In the genomic region with DNA sequence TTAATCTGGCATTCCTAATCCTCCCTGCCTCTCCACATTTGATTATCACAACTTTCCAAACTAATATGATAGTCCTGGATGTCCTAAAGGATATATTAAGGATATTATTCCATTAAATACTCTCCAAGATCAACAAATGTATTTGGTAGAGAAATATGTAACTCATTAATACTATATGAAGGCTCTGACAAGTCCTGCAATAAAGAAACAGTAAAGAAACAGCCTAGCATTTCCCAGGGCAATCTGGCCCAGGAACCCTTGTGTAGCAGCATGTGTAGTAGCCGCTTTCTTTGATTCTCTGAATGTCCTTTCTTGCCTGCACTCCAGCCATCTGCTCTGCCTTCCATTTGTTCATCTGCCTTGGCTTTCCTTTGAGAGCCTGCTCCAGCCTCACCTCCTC, we compare ENCODE assay signal across 24 cellular contexts. TPM values are rescaled to one million over a fixed set of nuclear protein-coding genes. Genes with fewer than 3 reads are reported as not detected.
A peak's percentile ranks its signal among the peaks of the same experiment; 100 is the strongest.
DNase-seq lines count a peak whose midpoint lies in the region; ATAC-seq and TF ChIP-seq lines count a peak whose summit lies in the region.
"Had no signal": no experiment of that assay in that cellular context is flagged by ENCODE, and none has a peak within 500 bp of the region (broad histone marks: within the 10 kb centered on the region; RNA-seq: fewer than 3 reads in every experiment).

No MANE protein-coding gene starts in this region.

- no peak overlapping the region for H3K4me3 Mint-ChIP-seq in activated CD4-positive, alpha-beta T cell treated with anti-CD3 and anti-CD28 coated beads for 36 hours
- H3K4me3 Mint-ChIP-seq in activated T-helper 17 cell treated with anti-CD3 and anti-CD28 coated beads, Interleukin-2, amount 50 U/mL, for 72 hours = no peak overlapping the region
- H3K4me3 Mint-ChIP-seq in memory B cell = no peak overlapping the region
- H3K4me3 Mint-ChIP-seq: activated CD8-positive, alpha-beta T cell treated with anti-CD3 and anti-CD28 coated beads, Interleukin-2, amount 10 ng/mL, durations not matched to agents 7 days and 5 days; activated naive CD4-positive, alpha-beta T cell treated with anti-CD3 and anti-CD28 coated beads for 36 hours; T-helper 2 cell treated with Interferon-gamma antibody and Interleukin-4, amounts not matched to agents 5 μg/mL and 100 μg/mL, for 36 hours had no signal

- H3K27ac ChIP-seq in transverse colon = peak overlapping the region; percentile 67 to 79 (median 77)
- H3K27ac ChIP-seq: neutrophil, PC-9, SJSA1 had no signal

- intact Hi-C loops in activated CD4-positive, alpha-beta T cell treated with anti-CD3 and anti-CD28 coated beads for 36 hours (cut with DNase I, micrococcal nuclease) = no loop called here
- intact Hi-C loops in transverse colon (cut with DNase I; ENCODE audit: low total_unique reads) = no loop called here

- H3K4me3 ChIP-seq in transverse colon = no peak overlapping the region
- H3K4me3 ChIP-seq: HAP-1, mucosa of descending colon, PC-9, SJSA1, spleen had no signal

- in situ Hi-C loops in transverse colon (cut with MboI; ENCODE audit: low pct_ligation_motif_present in 1 of 4, low pct_unique_long_range_greater_than_20kb in 1 of 4, low sequenced_read_pairs in 3 of 4) = no loop called here

- POLR2A ChIA-PET in activated CD4-positive, alpha-beta T cell treated with anti-CD3 and anti-CD28 coated beads for 36 hours (lab: Charles Lee) = no interaction called here

- H3K36me3 ChIP-seq in transverse colon = no peaks in the 10 kb centered on the region
- H3K36me3 ChIP-seq: HAP-1, neutrophil had no signal

- 92 to 100% methylated on average over 1 of the region's 1 CpG for WGBS in transverse colon (ENCODE audit: low coverage in 1 of 2), 2 donors

- TF ChIP-seq EP300 in transverse colon (IDR thresholded peaks at IDR 0.05; ENCODE audit: low read depth) = no peak

- no peaks in the 10 kb centered on the region for H3K9me3 Mint-ChIP-seq in activated CD4-positive, alpha-beta T cell treated with anti-CD3 and anti-CD28 coated beads for 36 hours (ENCODE audit: low read depth)
- no peaks in the 10 kb centered on the region for H3K9me3 Mint-ChIP-seq in activated T-helper 17 cell treated with anti-CD3 and anti-CD28 coated beads, Interleukin-2, amount 50 U/mL, for 72 hours
- no peaks in the 10 kb centered on the region for H3K9me3 Mint-ChIP-seq in memory B cell
- H3K9me3 Mint-ChIP-seq: activated naive CD4-positive, alpha-beta T cell treated with anti-CD3 and anti-CD28 coated beads for 36 hours; T-helper 2 cell treated with Interferon-gamma antibody and Interleukin-4, amounts not matched to agents 5 μg/mL and 100 μg/mL, for 36 hours had no signal

- TF ChIP-seq POLR2A in transverse colon (IDR thresholded peaks at IDR 0.05) = no peak

- DNase-seq in activated CD4-positive, alpha-beta T cell treated with anti-CD3 and anti-CD28 coated beads for 36 hours = no peak
- no peak for DNase-seq in activated CD4-positive, alpha-beta T cell treated with anti-CD3 and anti-CD28 coated beads, Interleukin-2, amount 50 U/mL, for 4 hours
- DNase-seq in memory B cell (ENCODE audit: low spot score in 2 of 2) (no peak), transverse colon (no peak), SKM-1 treated with dmso at 0.1 percent for 144 hours (lab: John Stamatoyannopoulos, UW; ENCODE audit: unreplicated experiment) (no peak)
- DNase-seq in activated naive CD4-positive, alpha-beta T cell (lab: John Stamatoyannopoulos, UW) = no peak
- DNase-seq: activated CD4-positive, CD25-positive, alpha-beta regulatory T cell; activated CD8-positive, alpha-beta T cell treated with anti-CD3 and anti-CD28 coated beads, Interleukin-2, amount 10 ng/mL, durations not matched to agents 7 days and 5 days; activated naive CD4-positive, alpha-beta T cell treated with anti-CD3 and anti-CD28 coated beads for 36 hours; activated T-cell treated with anti-CD3 and anti-CD28 coated beads, Interleukin-2, amount 50 U/mL, for 1 hour; aorta; Calu3; mucosa of descending colon; NCI-H1417; NCI-H2171; NCI-H748 treated with DMSO at 0.1 percent for 48 hours; PC-9; spleen had no signal

- H3K9me3 ChIP-seq in transverse colon = no peaks in the 10 kb centered on the region
- H3K9me3 ChIP-seq: HAP-1, mucosa of descending colon, neutrophil, SJSA1, spleen had no signal

- H3K27me3 ChIP-seq in transverse colon = no peaks in the 10 kb centered on the region
- H3K27me3 ChIP-seq: neutrophil, SJSA1, spleen had no signal

- H3K4me1 Mint-ChIP-seq in activated CD4-positive, alpha-beta T cell treated with anti-CD3 and anti-CD28 coated beads for 36 hours = peaks cover 9% of the 10 kb centered on the region
- H3K4me1 Mint-ChIP-seq in activated T-helper 17 cell treated with anti-CD3 and anti-CD28 coated beads, Interleukin-2, amount 50 U/mL, for 72 hours = peaks cover 15% of the 10 kb centered on the region
- peaks cover 38% of the 10 kb centered on the region for H3K4me1 Mint-ChIP-seq in memory B cell

- peaks cover 28 to 71% (median 55%) of the 10 kb centered on the region in 4 donors for H3K4me1 ChIP-seq in transverse colon
- H3K4me1 ChIP-seq: HAP-1 had no signal

- no peaks in the 10 kb centered on the region for H3K36me3 Mint-ChIP-seq in activated CD4-positive, alpha-beta T cell treated with anti-CD3 and anti-CD28 coated beads for 36 hours (ENCODE audit: low read depth)
- H3K36me3 Mint-ChIP-seq in activated T-helper 17 cell treated with anti-CD3 and anti-CD28 coated beads, Interleukin-2, amount 50 U/mL, for 72 hours (ENCODE audit: low read depth) = no peaks in the 10 kb centered on the region
- H3K36me3 Mint-ChIP-seq in memory B cell = peaks cover 10% of the 10 kb centered on the region

- peak overlapping the region; percentile 5 for H3K27ac Mint-ChIP-seq in activated CD4-positive, alpha-beta T cell treated with anti-CD3 and anti-CD28 coated beads for 36 hours
- peak overlapping the region; percentile 18 for H3K27ac Mint-ChIP-seq in activated T-helper 17 cell treated with anti-CD3 and anti-CD28 coated beads, Interleukin-2, amount 50 U/mL, for 72 hours
- peak overlapping the region; percentile 64 for H3K27ac Mint-ChIP-seq in memory B cell
- H3K27ac Mint-ChIP-seq: activated CD8-positive, alpha-beta T cell treated with anti-CD3 and anti-CD28 coated beads, Interleukin-2, amount 10 ng/mL, durations not matched to agents 7 days and 5 days; activated naive CD4-positive, alpha-beta T cell treated with anti-CD3 and anti-CD28 coated beads for 36 hours; T-helper 2 cell treated with Interferon-gamma antibody and Interleukin-4, amounts not matched to agents 5 μg/mL and 100 μg/mL, for 36 hours had no signal

- CTCF ChIA-PET in activated CD4-positive, alpha-beta T cell treated with anti-CD3 and anti-CD28 coated beads for 36 hours (lab: Charles Lee) = no interaction called here

- no peaks in the 10 kb centered on the region for H3K27me3 Mint-ChIP-seq in activated CD4-positive, alpha-beta T cell treated with anti-CD3 and anti-CD28 coated beads for 36 hours
- H3K27me3 Mint-ChIP-seq in activated T-helper 17 cell treated with anti-CD3 and anti-CD28 coated beads, Interleukin-2, amount 50 U/mL, for 72 hours = no peaks in the 10 kb centered on the region
- H3K27me3 Mint-ChIP-seq in memory B cell = no peaks in the 10 kb centered on the region

- no peak for ATAC-seq in activated CD4-positive, alpha-beta T cell treated with anti-CD3 and anti-CD28 coated beads for 36 hours
- ATAC-seq in activated T-helper 17 cell treated with anti-CD3 and anti-CD28 coated beads, Interleukin-2, amount 50 U/mL, for 72 hours (replicated peaks) = no peak
- no peak for ATAC-seq in memory B cell (ENCODE audit: low read depth)
- ATAC-seq in GM18520 (IDR thresholded peaks at IDR 0.05; ENCODE audit: unreplicated experiment) = no peak
- ATAC-seq: activated CD8-positive, alpha-beta T cell treated with anti-CD3 and anti-CD28 coated beads, Interleukin-2, amount 10 ng/mL, durations not matched to agents 7 days and 5 days; mucosa of descending colon had no signal

- TF ChIP-seq CTCF in transverse colon (IDR thresholded peaks at IDR 0.05) = no peak

RNA-seq across cellular contexts. Expression of gene TRAM2, which starts 23.7 kb away (rescaled TPM):
- total RNA-seq in activated CD4-positive, alpha-beta T cell treated with anti-CD3 and anti-CD28 coated beads for 36 hours = 1 to 10 TPM; 3.5 to 3.6 TPM
- total RNA-seq in activated T-helper 17 cell treated with anti-CD3 and anti-CD28 coated beads, Interleukin-2, amount 50 U/mL, for 72 hours = 1 to 10 TPM; 1.7 to 5.4 TPM
- total RNA-seq in transverse colon = 10 to 100 TPM in 2 of 4 donors, 1 to 10 TPM in 2; 8.4 to 15.4 (median 11.7) TPM

Comparison
In these comparisons a context has a peak if more than half of its experiments do, and no peak if none do; other contexts are left out.
1. H3K27ac Mint-ChIP-seq: peak in every context shown above with its lines; median percentile 64 in memory B cell; 18 in activated T-helper 17 cell treated with anti-CD3 and anti-CD28 coated beads, Interleukin-2, amount 50 U/mL, for 72 hours; 5 in activated CD4-positive, alpha-beta T cell treated with anti-CD3 and anti-CD28 coated beads for 36 hours.